ENCODE assay signal across 3 cellular contexts in genomic region chr14:77717608-77718305, GRCh38.
TF ChIP-seq lines count a peak whose summit lies in the region.

No MANE protein-coding gene starts in this region.

TF ChIP-seq in SK-N-SH, 30 proteins besides CTCF, POLR2A, EP300 and RAD21:
- TF ChIP-seq GABPA (IDR thresholded peaks at IDR 0.05; ENCODE audit: low read depth) (no peak), PBX3 (IDR thresholded peaks at IDR 0.05) (no peak), RXRA (IDR thresholded peaks at IDR 0.05; ENCODE audit: borderline replicate concordance, low read depth) (no peak), RCOR1 (IDR thresholded peaks at IDR 0.05; ENCODE audit: low read length) (no peak), POLR2AphosphoS5 (IDR thresholded peaks at IDR 0.05; ENCODE audit: low read depth, low read length) (peak; percentile 24; the same call in 1 of the 2 replicates), IRF3 (IDR thresholded peaks at IDR 0.05; ENCODE audit: low read depth, low read length) (no peak)

TF ChIP-seq in SK-N-SH treated with all-trans-retinoic acid at 6 μM for 48 hours, 23 proteins besides CTCF, POLR2A, EP300 and RAD21:
- TF ChIP-seq OSR1 (CRISPR knock-in tag; IDR thresholded peaks at IDR 0.05) (no peak), TSHZ2 (CRISPR knock-in tag; IDR thresholded peaks at IDR 0.05) (no peak), ZFP3 (CRISPR knock-in tag; IDR thresholded peaks at IDR 0.05) (no peak), ISL1 (CRISPR knock-in tag; IDR thresholded peaks at IDR 0.05) (no peak), ZNF8 (CRISPR knock-in tag; IDR thresholded peaks at IDR 0.05) (no peak), PATZ1 (CRISPR knock-in tag; IDR thresholded peaks at IDR 0.05; ENCODE audit: borderline replicate concordance) (no peak), TCF4 (CRISPR knock-in tag; IDR thresholded peaks at IDR 0.05; ENCODE audit: borderline replicate concordance) (no peak), ZFP30 (CRISPR knock-in tag; IDR thresholded peaks at IDR 0.05) (no peak), TOX (CRISPR knock-in tag; IDR thresholded peaks at IDR 0.05; ENCODE audit: borderline replicate concordance) (no peak), CREB5 (CRISPR knock-in tag; IDR thresholded peaks at IDR 0.05; ENCODE audit: low read depth) (no peak)

TF ChIP-seq in K562, 482 proteins besides CTCF, POLR2A, EP300 and RAD21:
- TF ChIP-seq SUPT5H (IDR thresholded peaks at IDR 0.05) (peak; percentile 51; the same call in 1 of the 2 replicates), NCOA6 (IDR thresholded peaks at IDR 0.05) (no peak)
TF ChIP-seq in K562: peak in this region for 1.
